Comparison of ENCODE assay signal across 1 cellular context in genomic region chr3:17411157-17411877, GRCh38.
TF ChIP-seq lines count a peak whose summit lies in the region.

No MANE protein-coding gene starts in this region.

TF ChIP-seq in HEK293, 187 proteins besides CTCF, POLR2A, EP300 and RAD21 (continued from another document):
- TF ChIP-seq KLF17 (tag by site-specific recombination; IDR thresholded peaks at IDR 0.05) (no peak), FEZF1 (tag by site-specific recombination; IDR thresholded peaks at IDR 0.05) (peak; percentile 31; the same call in 1 of the 2 replicates), ZNF596 (tag by site-specific recombination; IDR thresholded peaks at IDR 0.05) (peak; percentile 35; the same call in 1 of the 2 replicates), WT1 (tag by site-specific recombination; IDR thresholded peaks at IDR 0.05) (peak; percentile 69), SP7 (tag by site-specific recombination; IDR thresholded peaks at IDR 0.05) (peak; percentile 88), ZNF10 (tag by site-specific recombination; IDR thresholded peaks at IDR 0.05) (no peak), ZNF19 (tag by site-specific recombination; IDR thresholded peaks at IDR 0.05; ENCODE audit: low read depth) (no peak)
